ENCODE assay signal across 15 cellular contexts in genomic region chr18:23986610-23987359, GRCh38. TPM values are rescaled to one million over a fixed set of nuclear protein-coding genes. Genes with fewer than 3 reads are reported as not detected.
DNase-seq lines count a peak whose midpoint lies in the region; ATAC-seq and TF ChIP-seq lines count a peak whose summit lies in the region.
"Had no signal": no experiment of that assay in that cellular context is flagged by ENCODE, and none has a peak within 500 bp of the region (broad histone marks: within the 10 kb centered on the region; RNA-seq: fewer than 3 reads in every experiment).

No MANE protein-coding gene starts in this region.

- H3K4me3 Mint-ChIP-seq in CD4-positive, alpha-beta memory T cell, result peak overlapping the region in 3 of 8 donors; percentile 10 to 68 (median 66)

- ATAC-seq in GM18517 (IDR thresholded peaks at IDR 0.05; ENCODE audit: unreplicated experiment), result peak; percentile 69
- peak; percentile 46 for ATAC-seq in HG03521 (IDR thresholded peaks at IDR 0.05; ENCODE audit: unreplicated experiment)

- H3K36me3 Mint-ChIP-seq in CD4-positive, alpha-beta memory T cell, result peaks cover 9 to 26% of the 10 kb centered on the region in 2 donors

- no peak for DNase-seq in CD4-positive, alpha-beta memory T cell
- DNase-seq in HCEC 1CT, result peak; percentile 20
- no peak for DNase-seq in tibial artery
- DNase-seq in NCI-H2171 (lab: John Stamatoyannopoulos, UW), result no peak
- DNase-seq in Peyer's patch, result no peak
- DNase-seq in GOT3 (lab: John Stamatoyannopoulos, UW), result no peak
- DNase-seq: activated CD4-positive, alpha-beta T cell treated with anti-CD3 and anti-CD28 coated beads, Interleukin-2, amount 50 U/mL, for 1 hour; BE2C; dorsolateral prefrontal cortex; foreskin melanocyte; KBM-7; NCI-H1930 had no signal

- no peaks in the 10 kb centered on the region for H3K27me3 ChIP-seq in CD4-positive, alpha-beta memory T cell (ENCODE audit: insufficient read depth, low read length)
- no peaks in the 10 kb centered on the region for H3K27me3 ChIP-seq in tibial artery
- no peaks in the 10 kb centered on the region for H3K27me3 ChIP-seq in Peyer's patch
- H3K27me3 ChIP-seq: BE2C had no signal

- POLR2A ChIA-PET in CD4-positive, alpha-beta memory T cell (lab: Charles Lee; ENCODE audit: partially characterized antibody), result interaction anchor here (1.2 to 2.0 kb wide), 6 partner anchors 9 to 67 kb away, joined by 4 to 12 read pairs (median 4); no protein-coding TSS in a partner anchor

- H3K27me3 Mint-ChIP-seq in CD4-positive, alpha-beta memory T cell, result no peaks in the 10 kb centered on the region

- intact Hi-C loops in CD4-positive, alpha-beta memory T cell (cut with micrococcal nuclease), result no loop called here
- intact Hi-C loops in tibial artery (cut with DNase I; ENCODE audit: low total_unique reads), result no loop called here

- peaks cover 35 to 73% (median 54%) of the 10 kb centered on the region in 4 donors for H3K4me1 Mint-ChIP-seq in CD4-positive, alpha-beta memory T cell

- TF ChIP-seq CTCF in tibial artery (IDR thresholded peaks at IDR 0.05) (no peak), Peyer's patch (IDR thresholded peaks at IDR 0.05) (no peak)

- H3K9me3 Mint-ChIP-seq in CD4-positive, alpha-beta memory T cell, result peaks cover 0 to 3% (median 0%) of the 10 kb centered on the region in 8 donors

- CTCF ChIA-PET in CD4-positive, alpha-beta memory T cell (lab: Charles Lee; ENCODE audit: partially characterized antibody), result interaction anchor here (1.2 kb wide), 1 partner anchor 12 kb away, joined by 3 read pairs; no protein-coding TSS in a partner anchor

- no peak overlapping the region for H3K4me3 ChIP-seq in CD4-positive, alpha-beta memory T cell (ENCODE audit: low read length in 2 of 2)
- no peak overlapping the region for H3K4me3 ChIP-seq in tibial artery
- no peak overlapping the region for H3K4me3 ChIP-seq in Peyer's patch
- H3K4me3 ChIP-seq: dorsolateral prefrontal cortex had no signal

- TF ChIP-seq POLR2A in Peyer's patch (IDR thresholded peaks at IDR 0.05), result no peak

- no peaks in the 10 kb centered on the region for H3K9me3 ChIP-seq in CD4-positive, alpha-beta memory T cell (ENCODE audit: control insufficient read depth in 1 of 2, low read length in 2 of 2)
- H3K9me3 ChIP-seq in tibial artery, result no peaks in the 10 kb centered on the region
- no peaks in the 10 kb centered on the region for H3K9me3 ChIP-seq in Peyer's patch
- H3K9me3 ChIP-seq: BE2C had no signal

- no peak overlapping the region for H3K27ac ChIP-seq in CD4-positive, alpha-beta memory T cell (ENCODE audit: low read depth, low read length)
- H3K27ac ChIP-seq in tibial artery, result no peak overlapping the region
- no peak overlapping the region for H3K27ac ChIP-seq in Peyer's patch
- H3K27ac ChIP-seq: dorsolateral prefrontal cortex, parathyroid adenoma had no signal

- no peaks in the 10 kb centered on the region for H3K36me3 ChIP-seq in CD4-positive, alpha-beta memory T cell (ENCODE audit: insufficient read depth, low read length)
- H3K36me3 ChIP-seq in tibial artery (no peaks in the 10 kb centered on the region), Peyer's patch (no peaks in the 10 kb centered on the region)
- H3K36me3 ChIP-seq: BE2C had no signal

- H3K4me1 ChIP-seq in CD4-positive, alpha-beta memory T cell (ENCODE audit: insufficient read depth, low read length), result peaks cover 48% of the 10 kb centered on the region
- peaks cover 0 to 14% (median 2%) of the 10 kb centered on the region in 4 donors for H3K4me1 ChIP-seq in tibial artery
- H3K4me1 ChIP-seq in Peyer's patch, result peaks cover 0 to 11% (median 0%) of the 10 kb centered on the region in 4 donors
- H3K4me1 ChIP-seq: BE2C, parathyroid adenoma had no signal

- H3K27ac Mint-ChIP-seq in CD4-positive, alpha-beta memory T cell, result peak overlapping the region in 6 of 7 donors; percentile 16 to 82 (median 48)

RNA-seq across cellular contexts. Expression of gene TTC39C, which starts 27.8 kb away (rescaled TPM):
- total RNA-seq in CD4-positive, alpha-beta memory T cell, result 100 to 1,000 TPM; 168 to 180 TPM
- polyA plus RNA-seq in CD4-positive, alpha-beta memory T cell, result 100 to 1,000 TPM; 134 to 165 TPM
- 10 to 100 TPM; 11.0 to 32.2 (median 14.2) TPM for total RNA-seq in Peyer's patch

Comparison
In these comparisons a context has a peak if more than half of its experiments do, and no peak if none do; other contexts are left out.
1. RNA of gene TTC39C, which starts 27.8 kb away (total RNA-seq): 168 to 180 TPM in CD4-positive, alpha-beta memory T cell; 11.0 to 32.2 TPM in Peyer's patch; every median in the first group is over 4 times any median in the second.